19 cellular contexts compared by ENCODE assay signal in the genomic region with DNA sequence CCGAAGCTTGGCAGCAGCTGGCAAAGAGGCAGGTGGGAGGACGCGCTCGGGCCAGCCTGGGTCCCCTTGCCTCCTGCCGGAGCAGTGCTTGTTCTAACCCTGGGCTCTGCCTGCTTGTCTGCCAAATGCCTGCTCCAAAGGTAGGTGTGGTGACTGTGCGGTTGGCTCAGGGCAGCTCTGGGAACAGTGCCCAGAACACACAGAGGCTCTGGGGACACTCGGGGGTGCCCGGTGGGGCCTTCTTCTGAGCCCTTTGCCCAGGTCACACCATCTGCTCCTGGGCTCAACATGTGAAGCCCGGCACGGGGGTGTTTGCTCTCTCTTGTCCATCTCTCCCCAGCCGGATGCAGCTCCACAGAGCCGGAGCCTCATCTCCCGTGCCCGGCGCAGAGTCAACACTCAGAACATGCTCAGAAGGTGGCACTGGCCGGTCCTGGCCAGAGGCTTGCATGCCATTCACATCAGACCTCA.
DNase-seq lines count a peak whose midpoint lies in the region; ATAC-seq and TF ChIP-seq lines count a peak whose summit lies in the region.
"Had no signal": no experiment of that assay in that cellular context is flagged by ENCODE, and none has a peak within 500 bp of the region (broad histone marks: within the 10 kb centered on the region; RNA-seq: fewer than 3 reads in every experiment).

No MANE protein-coding gene starts in this region.

- no peak overlapping the region for H3K4me3 Mint-ChIP-seq in activated CD8-positive, alpha-beta T cell treated with anti-CD3 and anti-CD28 coated beads, Interleukin-2, amount 10 ng/mL, durations not matched to agents 7 days and 5 days
- no peak overlapping the region for H3K4me3 Mint-ChIP-seq in activated CD8-positive, alpha-beta T cell treated with anti-CD3 and anti-CD28 coated beads for 36 hours
- H3K4me3 Mint-ChIP-seq: activated T-helper 17 cell treated with anti-CD3 and anti-CD28 coated beads, Interleukin-2, amount 50 U/mL, for 72 hours; CD4-positive, alpha-beta T cell; central memory CD8-positive, alpha-beta T cell had no signal

- no peak for TF ChIP-seq CTCF in activated CD8-positive, alpha-beta T cell treated with anti-CD3 and anti-CD28 coated beads for 36 hours (IDR thresholded peaks at IDR 0.05)
- no peak for TF ChIP-seq CTCF in body of pancreas (IDR thresholded peaks at IDR 0.05)
- no peak for TF ChIP-seq CTCF in left lung (IDR thresholded peaks at IDR 0.05)
- no peak for TF ChIP-seq CTCF in upper lobe of right lung (IDR thresholded peaks at IDR 0.05)
- no peak for TF ChIP-seq CTCF in coronary artery (IDR thresholded peaks at IDR 0.05)

- H3K27ac ChIP-seq in body of pancreas: peak overlapping the region in 3 of 4 donors; percentile 39 to 56 (median 48)
- no peak overlapping the region for H3K27ac ChIP-seq in left lung
- no peak overlapping the region for H3K27ac ChIP-seq in upper lobe of right lung
- H3K27ac ChIP-seq in coronary artery: no peak overlapping the region
- H3K27ac ChIP-seq: parathyroid adenoma had no signal

- H3K9me3 ChIP-seq in body of pancreas: no peaks in the 10 kb centered on the region
- no peaks in the 10 kb centered on the region for H3K9me3 ChIP-seq in left lung
- H3K9me3 ChIP-seq in upper lobe of right lung: no peaks in the 10 kb centered on the region

- ATAC-seq in activated CD8-positive, alpha-beta T cell treated with anti-CD3 and anti-CD28 coated beads, Interleukin-2, amount 10 ng/mL, durations not matched to agents 7 days and 5 days: no peak
- ATAC-seq in activated CD8-positive, alpha-beta T cell treated with anti-CD3 and anti-CD28 coated beads for 36 hours: no peak
- peak; percentile 58 for ATAC-seq in body of pancreas
- peak; percentile 80 for ATAC-seq in left lung
- peak; percentile 54 for ATAC-seq in upper lobe of right lung
- ATAC-seq in GM18505 (IDR thresholded peaks at IDR 0.05; ENCODE audit: unreplicated experiment): no peak
- ATAC-seq: activated T-helper 17 cell treated with anti-CD3 and anti-CD28 coated beads, Interleukin-2, amount 50 U/mL, for 72 hours; left colon; Panc1 had no signal

- DNase-seq in activated CD8-positive, alpha-beta T cell treated with anti-CD3 and anti-CD28 coated beads, Interleukin-2, amount 10 ng/mL, durations not matched to agents 7 days and 5 days: no peak
- no peak for DNase-seq in activated CD8-positive, alpha-beta T cell treated with anti-CD3 and anti-CD28 coated beads for 36 hours
- DNase-seq in body of pancreas: peak; percentile 58 to 78 (median 74)
- DNase-seq in left lung: peak in 1 of 2 donors; percentile 76
- peak; percentile 70 for DNase-seq in upper lobe of right lung
- no peak for DNase-seq in NCI-H345 (lab: John Stamatoyannopoulos, UW)
- DNase-seq in coronary artery (ENCODE audit: low spot score): no peak
- DNase-seq: activated CD8-positive, alpha-beta memory T cell treated with anti-CD3 and anti-CD28 coated beads for 24 hours; CD4-positive, alpha-beta T cell; EL; left colon; NCI-H187 treated with DMSO at 0.1 percent for 48 hours; NCI-H748 treated with DMSO at 0.1 percent for 48 hours; stimulated activated naive CD4-positive, alpha-beta T cell had no signal

- no peaks in the 10 kb centered on the region for H3K9me3 Mint-ChIP-seq in activated CD8-positive, alpha-beta T cell treated with anti-CD3 and anti-CD28 coated beads, Interleukin-2, amount 10 ng/mL, durations not matched to agents 7 days and 5 days (ENCODE audit: insufficient read depth)
- H3K9me3 Mint-ChIP-seq in activated CD8-positive, alpha-beta T cell treated with anti-CD3 and anti-CD28 coated beads for 36 hours: no peaks in the 10 kb centered on the region
- H3K9me3 Mint-ChIP-seq: activated T-helper 17 cell treated with anti-CD3 and anti-CD28 coated beads, Interleukin-2, amount 50 U/mL, for 72 hours; CD4-positive, alpha-beta T cell; central memory CD8-positive, alpha-beta T cell had no signal

- POLR2A ChIA-PET in activated CD8-positive, alpha-beta T cell treated with anti-CD3 and anti-CD28 coated beads, Interleukin-2, amount 10 ng/mL, durations not matched to agents 7 days and 5 days (lab: Charles Lee): no interaction called here
- POLR2A ChIA-PET in activated CD8-positive, alpha-beta T cell treated with anti-CD3 and anti-CD28 coated beads for 36 hours (lab: Charles Lee): no interaction called here

- no peaks in the 10 kb centered on the region for H3K27me3 ChIP-seq in body of pancreas
- H3K27me3 ChIP-seq in left lung: peaks cover 0 to 51% of the 10 kb centered on the region in 2 donors
- H3K27me3 ChIP-seq in upper lobe of right lung: peaks cover 22% of the 10 kb centered on the region

- WGBS in body of pancreas, 2 donors: 21 to 22% methylated on average over 7 to 16 of the region's 16 CpGs

- no peaks in the 10 kb centered on the region for H3K4me1 Mint-ChIP-seq in activated CD8-positive, alpha-beta T cell treated with anti-CD3 and anti-CD28 coated beads, Interleukin-2, amount 10 ng/mL, durations not matched to agents 7 days and 5 days (ENCODE audit: low read depth)
- H3K4me1 Mint-ChIP-seq in activated CD8-positive, alpha-beta T cell treated with anti-CD3 and anti-CD28 coated beads for 36 hours (ENCODE audit: low read depth): no peaks in the 10 kb centered on the region
- H3K4me1 Mint-ChIP-seq: activated T-helper 17 cell treated with anti-CD3 and anti-CD28 coated beads, Interleukin-2, amount 50 U/mL, for 72 hours; central memory CD8-positive, alpha-beta T cell had no signal

- H3K36me3 ChIP-seq in body of pancreas (replicated peaks in 1 of 2; ENCODE audit: insufficient read depth in 1 of 2, low read depth in 2 of 2) (no peaks in the 10 kb centered on the region), left lung (no peaks in the 10 kb centered on the region), upper lobe of right lung (no peaks in the 10 kb centered on the region)

- peak overlapping the region; percentile 30 for H3K27ac Mint-ChIP-seq in activated CD8-positive, alpha-beta T cell treated with anti-CD3 and anti-CD28 coated beads, Interleukin-2, amount 10 ng/mL, durations not matched to agents 7 days and 5 days
- H3K27ac Mint-ChIP-seq in activated CD8-positive, alpha-beta T cell treated with anti-CD3 and anti-CD28 coated beads for 36 hours: no peak overlapping the region
- H3K27ac Mint-ChIP-seq: activated T-helper 17 cell treated with anti-CD3 and anti-CD28 coated beads, Interleukin-2, amount 50 U/mL, for 72 hours; CD4-positive, alpha-beta T cell had no signal

- CTCF ChIA-PET in activated CD8-positive, alpha-beta T cell treated with anti-CD3 and anti-CD28 coated beads, Interleukin-2, amount 10 ng/mL, durations not matched to agents 7 days and 5 days (lab: Charles Lee): no interaction called here
- CTCF ChIA-PET in activated CD8-positive, alpha-beta T cell treated with anti-CD3 and anti-CD28 coated beads for 36 hours (lab: Charles Lee): no interaction called here

- H3K4me3 ChIP-seq in body of pancreas: no peak overlapping the region
- H3K4me3 ChIP-seq in left lung: no peak overlapping the region
- no peak overlapping the region for H3K4me3 ChIP-seq in upper lobe of right lung
- no peak overlapping the region for H3K4me3 ChIP-seq in coronary artery

- intact Hi-C loops in activated CD8-positive, alpha-beta T cell treated with anti-CD3 and anti-CD28 coated beads for 36 hours (cut with micrococcal nuclease): no loop called here
- intact Hi-C loops in body of pancreas (cut with DNase I): no loop called here
- intact Hi-C loops in left lung (cut with DNase I): no loop called here
- intact Hi-C loops in upper lobe of right lung (cut with DNase I): no loop called here

- H3K4me1 ChIP-seq in body of pancreas (peaks cover 27% of the 10 kb centered on the region), left lung (no peaks in the 10 kb centered on the region), upper lobe of right lung (no peaks in the 10 kb centered on the region)
- H3K4me1 ChIP-seq: parathyroid adenoma had no signal

- no peaks in the 10 kb centered on the region for H3K36me3 Mint-ChIP-seq in activated CD8-positive, alpha-beta T cell treated with anti-CD3 and anti-CD28 coated beads, Interleukin-2, amount 10 ng/mL, durations not matched to agents 7 days and 5 days (ENCODE audit: low read depth)
- H3K36me3 Mint-ChIP-seq in activated CD8-positive, alpha-beta T cell treated with anti-CD3 and anti-CD28 coated beads for 36 hours (ENCODE audit: low read depth): no peaks in the 10 kb centered on the region

- TF ChIP-seq POLR2A in body of pancreas (IDR thresholded peaks at IDR 0.05) (no peak), GM18505 (IDR thresholded peaks at IDR 0.05; ENCODE audit: borderline replicate concordance, extremely low read depth, insufficient read depth, insufficient read length) (no peak)

- no peaks in the 10 kb centered on the region for H3K27me3 Mint-ChIP-seq in activated CD8-positive, alpha-beta T cell treated with anti-CD3 and anti-CD28 coated beads, Interleukin-2, amount 10 ng/mL, durations not matched to agents 7 days and 5 days (ENCODE audit: low read depth)
- peaks cover 8% of the 10 kb centered on the region for H3K27me3 Mint-ChIP-seq in activated CD8-positive, alpha-beta T cell treated with anti-CD3 and anti-CD28 coated beads for 36 hours

Comparison
In these comparisons a context has a peak if more than half of its experiments do, and no peak if none do; other contexts are left out.
1. ATAC-seq: peak in body of pancreas (single experiment), left lung (single experiment) and upper lobe of right lung (single experiment); none in activated CD8-positive, alpha-beta T cell treated with anti-CD3 and anti-CD28 coated beads, Interleukin-2, amount 10 ng/mL, durations not matched to agents 7 days and 5 days (single experiment), activated CD8-positive, alpha-beta T cell treated with anti-CD3 and anti-CD28 coated beads for 36 hours (single experiment) and GM18505 (single experiment).
2. DNase-seq: peak in body of pancreas (4 of 4) and upper lobe of right lung (single experiment); none in activated CD8-positive, alpha-beta T cell treated with anti-CD3 and anti-CD28 coated beads, Interleukin-2, amount 10 ng/mL, durations not matched to agents 7 days and 5 days (single experiment), activated CD8-positive, alpha-beta T cell treated with anti-CD3 and anti-CD28 coated beads for 36 hours (single experiment), NCI-H345 (single experiment) and coronary artery (single experiment).
3. H3K27ac ChIP-seq: peak in body of pancreas (3 of 4); none in left lung (0 of 2), upper lobe of right lung (single experiment) and coronary artery (0 of 2).